In the genomic region with DNA sequence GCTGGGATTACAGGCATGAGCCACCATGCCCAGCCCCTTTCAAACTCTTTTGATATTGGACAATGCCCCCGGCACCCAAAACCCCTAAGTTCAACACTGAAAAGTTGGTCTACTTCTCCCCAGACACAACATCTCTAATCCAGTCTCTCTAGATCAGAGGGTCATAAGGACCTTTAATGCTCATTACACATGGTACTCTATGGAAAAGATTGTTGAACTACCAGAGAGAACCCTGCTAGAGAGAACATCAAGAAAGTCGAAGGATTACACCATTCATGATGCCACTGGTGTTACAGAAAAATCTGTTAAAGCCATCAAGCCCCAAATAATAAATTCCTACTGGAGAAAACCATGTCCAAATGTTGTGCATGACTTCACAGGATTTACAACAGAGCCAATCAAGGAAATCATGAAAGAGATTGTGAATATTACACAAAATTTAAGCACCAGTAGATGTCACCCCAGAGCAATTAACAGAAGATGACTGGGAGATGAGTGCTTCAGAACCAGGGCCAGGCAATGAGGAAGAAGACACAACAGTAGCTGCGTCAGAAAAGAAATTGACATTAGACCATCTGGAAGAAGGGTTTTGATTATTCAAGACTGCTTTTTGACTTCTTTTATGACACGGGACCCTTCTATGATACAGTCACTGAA, we compare ENCODE assay signal across 8 cellular contexts. TPM values are rescaled to one million over a fixed set of nuclear protein-coding genes. Genes with fewer than 3 reads are reported as not detected.
A peak's percentile ranks its signal among the peaks of the same experiment; 100 is the strongest.
DNase-seq lines count a peak whose midpoint lies in the region; ATAC-seq, FAIRE-seq and TF ChIP-seq lines count a peak whose summit lies in the region.

No MANE protein-coding gene starts in this region.

- ATAC-seq in lung (ENCODE audit: insufficient read depth, low FRiP score): peak; percentile 53

- peak; percentile 62 for FAIRE-seq in GM19239 (lab: Jason Lieb, UNC)

- no peaks in the 10 kb centered on the region for H3K27me3 ChIP-seq in lung (ENCODE audit: control insufficient read depth, insufficient read depth)
- H3K27me3 ChIP-seq in vagina: no peaks in the 10 kb centered on the region

- 42 to 44% methylated on average over 4 of the region's 4 CpGs for WGBS in lung, 2 donors

- POLR2A ChIA-PET in RWPE1 (lab: Yijun Ruan, JAX; ENCODE audit: low non-redundant PET): no interaction called here

- DNase-seq in DMS 273 treated with DMSO at 0.1 percent for 48 hours (lab: John Stamatoyannopoulos, UW): peak; percentile 25
- peak; percentile 31 for DNase-seq in GM19239 (ENCODE audit: insufficient read length, low spot score)
- peak; percentile 70 for DNase-seq in HT1080 (ENCODE audit: low read depth)
- DNase-seq in RWPE1 (ENCODE audit: low spot score): peak; percentile 54
- DNase-seq in dedifferentiated amniotic fluid mesenchymal stem cell (ENCODE audit: extremely low spot score): peak; percentile 74
- DNase-seq in lung (ENCODE audit: low spot score): no peak
- no peak for DNase-seq in vagina (ENCODE audit: extremely low spot score in 2 of 2)
- no peak for DNase-seq in NCI-H2029 treated with DMSO at 0.1 percent for 48 hours (lab: John Stamatoyannopoulos, UW)

- no peaks in the 10 kb centered on the region for H3K4me1 ChIP-seq in lung (ENCODE audit: control insufficient read depth in 2 of 2, insufficient read depth in 2 of 2, low read length in 2 of 2)
- no peaks in the 10 kb centered on the region for H3K4me1 ChIP-seq in vagina

- H3K9me3 ChIP-seq in lung (ENCODE audit: control insufficient read depth in 2 of 2, insufficient read depth in 1 of 2, low read length in 1 of 2) (no peaks in the 10 kb centered on the region), vagina (no peaks in the 10 kb centered on the region)

- CTCF ChIA-PET in RWPE1 (lab: Yijun Ruan, JAX): interaction anchor here (0.6 to 2.6 kb wide), 13 partner anchors 9 to 312 kb away, joined by 3 to 22 read pairs (median 4); a partner anchor contains a TSS

- intact Hi-C loops in vagina (cut with DNase I): loop anchor here (5.0 kb wide), 1 partner anchor 286 kb away; no protein-coding TSS in a partner anchor

- H3K27ac ChIP-seq in RWPE1: no peak overlapping the region
- no peak overlapping the region for H3K27ac ChIP-seq in lung (ENCODE audit: low read depth in 1 of 2, low read length in 1 of 2)
- H3K27ac ChIP-seq in vagina: no peak overlapping the region

- H3K4me3 ChIP-seq in lung (no peak overlapping the region), vagina (no peak overlapping the region)

- TF ChIP-seq POLR2A in vagina (IDR thresholded peaks at IDR 0.05): no peak

- no peaks in the 10 kb centered on the region for H3K36me3 ChIP-seq in lung (ENCODE audit: control insufficient read depth in 2 of 2, insufficient read depth in 2 of 2, low read length in 2 of 2)
- no peaks in the 10 kb centered on the region for H3K36me3 ChIP-seq in vagina

- peak; percentile 71 for TF ChIP-seq CTCF in RWPE1 (conservative IDR thresholded peaks at IDR 0.05; ENCODE audit: low read depth)
- TF ChIP-seq CTCF in lung (IDR thresholded peaks at IDR 0.05; ENCODE audit: control extremely low read depth, extremely low read depth): peak; percentile 31
- peak in 2 of 3 experiments; percentile 29 to 66 for TF ChIP-seq CTCF in vagina (IDR thresholded peaks at IDR 0.05)

RNA-seq across cellular contexts. Expression of a gene that starts 28.3 kb away (rescaled TPM):
- not detected in 2 replicates for total RNA-seq in HT1080 (2014; rRNA removed; shearing (Covaris generic))
- polyA plus RNA-seq in HT1080 (2015; cell fraction: cytosol; rRNA removed): 0.06 TPM in 1 of 2 replicates, not detected in the other
- 0.07 TPM in 1 of 2 replicates, not detected in the other for polyA plus RNA-seq in HT1080 (2015; cell fraction: nucleus; rRNA removed)
- under 1 TPM; 0.17 to 0.55 TPM for total RNA-seq in lung
- polyA plus RNA-seq in lung: 1 to 10 TPM in 1 of 2 donors, under 1 TPM in 1; 0.04 to 1.7 TPM
- 12.0 TPM for total RNA-seq in vagina

Comparison
In these comparisons a context has a peak if more than half of its experiments do, and no peak if none do; other contexts are left out.
1. DNase-seq: peak in DMS 273 treated with DMSO at 0.1 percent for 48 hours (single experiment), GM19239 (single experiment), HT1080 (single experiment), RWPE1 (single experiment) and dedifferentiated amniotic fluid mesenchymal stem cell (single experiment); none in lung (single experiment), vagina (0 of 2) and NCI-H2029 treated with DMSO at 0.1 percent for 48 hours (single experiment).
2. Peak in every context shown above with its lines, with median percentiles within 50 percentile points of each other: CTCF ChIP-seq.